ENCODE assay signal across 8 cellular contexts in the genomic region with DNA sequence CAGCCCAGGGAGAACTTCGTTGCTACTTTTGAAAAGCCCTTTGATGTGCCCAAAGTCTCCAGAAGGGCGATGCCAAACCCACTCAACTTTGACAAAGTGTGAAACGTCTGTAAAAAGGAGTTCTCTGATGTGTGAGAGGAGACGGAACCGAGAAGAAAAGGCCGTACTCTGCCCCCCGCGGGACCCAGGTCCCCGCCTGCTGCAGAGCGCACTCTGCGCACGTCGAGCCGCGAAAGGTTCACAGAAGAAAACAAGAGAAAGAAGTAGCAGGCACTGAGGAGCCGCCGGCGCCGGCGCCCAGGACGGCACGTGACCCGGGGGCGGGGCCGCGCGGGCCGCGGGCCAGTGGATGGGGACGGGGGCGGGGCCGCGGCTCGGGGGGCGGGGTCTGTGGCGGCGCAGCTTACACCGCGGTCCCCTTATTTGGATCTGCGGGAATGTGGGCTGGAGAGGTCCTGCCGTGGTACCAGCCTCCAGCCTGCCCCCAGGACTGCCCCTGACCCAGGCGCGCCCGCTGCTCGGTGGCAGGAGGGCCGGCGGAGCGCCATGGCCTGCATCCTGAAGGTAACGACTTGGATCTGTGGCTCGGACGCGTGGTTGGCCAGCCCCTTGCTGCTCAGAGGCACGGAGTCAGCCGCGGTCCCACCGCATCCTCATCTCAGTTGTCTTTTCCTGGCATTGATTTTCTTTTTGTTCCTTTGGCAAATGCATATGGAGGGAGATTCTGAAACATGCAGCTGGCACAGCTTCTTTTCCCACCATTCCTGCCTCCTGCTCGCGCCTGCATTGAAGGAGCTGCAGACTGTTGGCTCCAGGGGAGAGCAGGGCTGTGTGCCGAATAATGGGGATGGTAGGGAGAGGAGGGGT. TPM values are rescaled to one million over a fixed set of nuclear protein-coding genes. Genes with fewer than 3 reads are reported as not detected.
DNase-seq lines count a peak whose midpoint lies in the region; ATAC-seq, FAIRE-seq and TF ChIP-seq lines count a peak whose summit lies in the region.

A gene (plus strand): TSS at position 426 of the 867 bp plus-strand sequence.

- H3K4me2 ChIP-seq in H9 (ENCODE audit: insufficient read depth, insufficient read length, low read length), result peak within 1 kb of the TSS; percentile 90

- no peaks in the 10 kb centered on the region; the same call in 1 of the 2 replicates for H3K79me2 ChIP-seq in H9 (ENCODE audit: insufficient read depth, low read length)

- peaks cover 3% of the 10 kb centered on the region for H3K79me1 ChIP-seq in H9 (ENCODE audit: insufficient read depth, low read depth, low read length, poor library complexity, severe bottlenecking)

- no peak for TF ChIP-seq CTCF in H9 (conservative IDR thresholded peaks at IDR 0.05)
- TF ChIP-seq CTCF in activated B cell treated with CpG ODN at 0.5 μM for 24 hours (IDR thresholded peaks at IDR 0.05), result no peak
- no peak for TF ChIP-seq CTCF in bronchial epithelial cell (IDR thresholded peaks at IDR 0.05; ENCODE audit: insufficient read depth, low read length, severe bottlenecking)

- WGBS in H9 (ENCODE audit: extremely low coverage, insufficient read length, low lambda C conversion rate), result no CpG with 5 or more reads among the region's 59 CpGs
- 1 to 3% (median 2%) methylated on average over 45 to 59 of the region's 59 CpGs for WGBS in small intestine, 3 donors

- H2BK12ac ChIP-seq in H9 (ENCODE audit: insufficient read length, low read depth, low read length), result no peak within 1 kb of the TSS

- H3K9me3 ChIP-seq in H9 (ENCODE audit: control insufficient read depth, low read depth, low read length) (no peaks in the 10 kb centered on the region), small intestine (ENCODE audit: control insufficient read depth, low read depth) (no peaks in the 10 kb centered on the region)

- H3T11ph ChIP-seq in H9 (ENCODE audit: low read length), result no peak within 1 kb of the TSS

- no peak within 1 kb of the TSS for H2BK20ac ChIP-seq in H9 (ENCODE audit: low read depth, low read length, poor library complexity, severe bottlenecking)

- POLR2A ChIA-PET in activated B cell treated with CpG ODN at 0.5 μM for 24 hours (lab: Charles Lee), result interaction anchor here (0.9 to 1.4 kb wide), 3 partner anchors 62 to 1930 kb away, joined by 3 to 5 read pairs (median 3); a partner anchor contains a TSS

- H3K4me1 Mint-ChIP-seq in H9, result peaks cover 25 to 34% of the 10 kb centered on the region in 2 experiments
- peaks cover 35% of the 10 kb centered on the region for H3K4me1 Mint-ChIP-seq in activated B cell treated with CpG ODN at 0.5 μM for 24 hours

- peak within 1 kb of the TSS; percentile 57 for H3K4me3 ChIP-seq in bronchial epithelial cell (ENCODE audit: low read depth, low read length)
- peak within 1 kb of the TSS; percentile 42 to 62 for H3K4me3 ChIP-seq in small intestine (ENCODE audit: low read depth in 1 of 2, low read length in 2 of 2)

- H3K36me3 Mint-ChIP-seq in H9 (ENCODE audit: insufficient read depth in 1 of 3, low read depth in 3 of 3) (no peaks in the 10 kb centered on the region; a peak in 1 of 7 replicates), activated B cell treated with CpG ODN at 0.5 μM for 24 hours (ENCODE audit: low read depth) (peaks cover 2% of the 10 kb centered on the region)

- H3K18ac ChIP-seq in H9 (ENCODE audit: insufficient read length, low read depth, low read length), result peak within 1 kb of the TSS; percentile 59

- no peak within 1 kb of the TSS for H4K5ac ChIP-seq in H9 (ENCODE audit: insufficient read length, low read depth, low read length)

- H3K27ac Mint-ChIP-seq in H9 (peak within 1 kb of the TSS in 2 of 3 experiments; percentile 46 to 74; a peak in 4 of 7 replicates), activated B cell treated with CpG ODN at 0.5 μM for 24 hours (peak within 1 kb of the TSS; percentile 81)

- H3K9ac ChIP-seq in H9 (ENCODE audit: extremely low read depth, insufficient read length, low read length), result peak within 1 kb of the TSS; percentile 68

- FAIRE-seq in bronchial epithelial cell (lab: Jason Lieb, UNC), result no peak
- FAIRE-seq in small intestine (lab: Jason Lieb, UNC), result no peak

- CTCF ChIA-PET in activated B cell treated with CpG ODN at 0.5 μM for 24 hours (lab: Charles Lee), result no interaction called here

- in situ Hi-C loops in G401 (cut with HindIII; ENCODE audit: low sequenced_read_pairs), result no loop called here

- intact Hi-C loops in activated B cell treated with CpG ODN at 0.5 μM for 24 hours (cut with micrococcal nuclease), result loop anchor here (1.0 to 10.0 kb wide), 10 partner anchors 145 to 1930 kb away; a partner anchor contains a TSS

- H4K20me1 ChIP-seq in H9 (ENCODE audit: control insufficient read depth, insufficient read depth, insufficient read length), result no peaks in the 10 kb centered on the region

- peak within 1 kb of the TSS; percentile 78 to 93 for H3K4me3 Mint-ChIP-seq in H9
- H3K4me3 Mint-ChIP-seq in activated B cell treated with CpG ODN at 0.5 μM for 24 hours, result peak within 1 kb of the TSS; percentile 88

- H2BK5ac ChIP-seq in H9 (ENCODE audit: insufficient read length, low read length), result no peak within 1 kb of the TSS

- no peak within 1 kb of the TSS for H2BK120ac ChIP-seq in H9 (ENCODE audit: low read depth, low read length, poor library complexity, severe bottlenecking)

- H3K27ac ChIP-seq in H9 (ENCODE audit: insufficient read length, low read depth, low read length) (no peak within 1 kb of the TSS), small intestine (ENCODE audit: low read depth in 1 of 2, low read length in 1 of 2) (peak within 1 kb of the TSS in 1 of 2 donors; percentile 74)

- DNase-seq in G401 (ENCODE audit: low spot score) (peak; percentile 37), H9 (peak; percentile 92), MV-4-11 (lab: John Stamatoyannopoulos, UW) (peak; percentile 59), activated B cell treated with CpG ODN at 0.5 μM for 24 hours (peak; percentile 72), bronchial epithelial cell (ENCODE audit: low read depth) (peak; percentile 18), iPS-NIHi7 (ENCODE audit: extremely low spot score) (peak; percentile 90), small intestine (peak; percentile 74), cerebellar nuclear complex (lab: John Stamatoyannopoulos, UW) (no peak)

- H3K27me3 ChIP-seq in H9 (ENCODE audit: insufficient read depth, low read length) (no peaks in the 10 kb centered on the region), bronchial epithelial cell (ENCODE audit: control insufficient read depth, insufficient read depth, low read length) (no peaks in the 10 kb centered on the region), small intestine (ENCODE audit: control insufficient read depth in 2 of 2, insufficient read depth in 2 of 2, low read length in 2 of 2) (peaks cover 0 to 4% of the 10 kb centered on the region in 2 donors)

- H3K27me3 Mint-ChIP-seq in H9 (ENCODE audit: low read depth) (peaks cover 23% of the 10 kb centered on the region), activated B cell treated with CpG ODN at 0.5 μM for 24 hours (peaks cover 9% of the 10 kb centered on the region)

- peak within 1 kb of the TSS; percentile 79 for H2AFZ ChIP-seq in H9 (ENCODE audit: low read length)

- peak; percentile 86 for ATAC-seq in activated B cell treated with CpG ODN at 0.5 μM for 24 hours (ENCODE audit: low read depth)

- H3K4me1 ChIP-seq in H9 (ENCODE audit: insufficient read depth, low read length) (0 out of 2 replicates have a peak, but pooled peaks cover 3% of the 10 kb centered on the region), small intestine (ENCODE audit: control insufficient read depth in 2 of 2, insufficient read depth in 1 of 2, low read depth in 1 of 2, low read length in 1 of 2) (no peaks in the 10 kb centered on the region)

- no peak within 1 kb of the TSS for H4K91ac ChIP-seq in H9 (ENCODE audit: insufficient read length, low read depth, low read length)

- H2BK15ac ChIP-seq in H9 (ENCODE audit: low read depth, low read length), result no peak within 1 kb of the TSS

- H3K36me3 ChIP-seq in bronchial epithelial cell (ENCODE audit: control insufficient read depth, insufficient read depth, low read length), result no peaks in the 10 kb centered on the region
- no peaks in the 10 kb centered on the region for H3K36me3 ChIP-seq in small intestine (ENCODE audit: control insufficient read depth in 2 of 2, insufficient read depth in 2 of 2, low read length in 2 of 2)

- no peak within 1 kb of the TSS for H3K23ac ChIP-seq in H9 (ENCODE audit: insufficient read length, low read depth, low read length)

- H3K23me2 ChIP-seq in H9 (ENCODE audit: insufficient read length, low read depth, low read length, poor library complexity, severe bottlenecking), result peaks cover 7% of the 10 kb centered on the region

- H3K56ac ChIP-seq in H9 (ENCODE audit: insufficient read length, low read depth, low read length), result no peak within 1 kb of the TSS

- H2AK5ac ChIP-seq in H9 (ENCODE audit: insufficient read length, low read length), result no peak within 1 kb of the TSS

- peak within 1 kb of the TSS; percentile 84 for H3K14ac ChIP-seq in H9 (ENCODE audit: insufficient read depth, low read length)

- no peak within 1 kb of the TSS for H4K8ac ChIP-seq in H9 (replicated peaks; ENCODE audit: insufficient read length, low read depth, low read length)

- H3K9me3 Mint-ChIP-seq in H9 (no peaks in the 10 kb centered on the region; a peak in 1 of 5 replicates), activated B cell treated with CpG ODN at 0.5 μM for 24 hours (peaks cover 2% of the 10 kb centered on the region)

- H3K4ac ChIP-seq in H9 (ENCODE audit: low read depth, low read length), result no peak within 1 kb of the TSS

RNA-seq across cellular contexts. Expression of the gene that starts here (rescaled TPM):
- not detected in 2 replicates for total RNA-seq in G401 (2014; rRNA removed; shearing (Covaris generic))
- total RNA-seq in H9 (2021) (10.7 and 11.2 TPM in 2 replicates), activated B cell treated with CpG ODN at 0.5 μM for 24 hours (9.1 and 12.6 TPM in 2 replicates), bronchial epithelial cell (0.26 and 1.4 TPM in 2 replicates)
- 1 to 10 TPM in 1 of 3 donors, under 1 TPM in 2; under 0.01 to 4.7 (median 0.45) TPM for polyA plus RNA-seq in small intestine

Comparison
In these comparisons a context has a peak if more than half of its experiments do, and no peak if none do; other contexts are left out.
1. Peak in DNase-seq in G401; RNA of the gene not detected or under 1 TPM.
2. DNase-seq: peak in H9 (single experiment), MV-4-11 (single experiment), activated B cell treated with CpG ODN at 0.5 μM for 24 hours (single experiment), bronchial epithelial cell (single experiment), iPS-NIHi7 (single experiment) and small intestine (single experiment); none in cerebellar nuclear complex (0 of 2).